ENCODE assay signal across 12 cellular contexts in genomic region chr15:59632714-59633113, GRCh38. TPM values are rescaled to one million over a fixed set of nuclear protein-coding genes. Genes with fewer than 3 reads are reported as not detected.
A peak's percentile ranks its signal among the peaks of the same experiment; 100 is the strongest.
DNase-seq lines count a peak whose midpoint lies in the region; ATAC-seq, FAIRE-seq and TF ChIP-seq lines count a peak whose summit lies in the region.
"Had no signal": no experiment of that assay in that cellular context is flagged by ENCODE, and none has a peak within 500 bp of the region (broad histone marks: within the 10 kb centered on the region; RNA-seq: fewer than 3 reads in every experiment).

No MANE protein-coding gene starts in this region.

- no peak overlapping the region for H3K4me2 ChIP-seq in Karpas-422 (ENCODE audit: low read depth, low read length, poor library complexity, severe bottlenecking)
- H3K4me2 ChIP-seq in astrocyte (ENCODE audit: low read length), result no peak overlapping the region

- WGBS in liver, result 71% methylated on average over 4 of the region's 4 CpGs

- H3K9me2 ChIP-seq in Karpas-422 (replicated peaks; ENCODE audit: insufficient read depth, low read length), result no peaks in the 10 kb centered on the region

- TF ChIP-seq RAD21 in liver (IDR thresholded peaks at IDR 0.05), result no peak

- H3K9me3 ChIP-seq in Karpas-422 (ENCODE audit: low read length), result no peaks in the 10 kb centered on the region
- H3K9me3 ChIP-seq in astrocyte (ENCODE audit: insufficient read depth, low read depth, low read length), result no peaks in the 10 kb centered on the region
- H3K9me3 ChIP-seq in liver (ENCODE audit: control insufficient read depth in 4 of 4, low read length in 3 of 4), result no peaks in the 10 kb centered on the region
- H3K9me3 ChIP-seq: esophagus muscularis mucosa, vagina had no signal

- H3K36me3 Mint-ChIP-seq in astrocyte (ENCODE audit: low read depth, unreplicated experiment), result no peaks in the 10 kb centered on the region

- H3K4me3 Mint-ChIP-seq in astrocyte (ENCODE audit: unreplicated experiment), result no peak overlapping the region

- H4K20me1 ChIP-seq in Karpas-422 (ENCODE audit: insufficient read depth, low read depth, low read length), result no peaks in the 10 kb centered on the region
- H4K20me1 ChIP-seq in astrocyte (ENCODE audit: insufficient read depth, low read length), result no peaks in the 10 kb centered on the region

- H3K27me3 ChIP-seq in Karpas-422 (ENCODE audit: low read length) (no peaks in the 10 kb centered on the region), astrocyte (ENCODE audit: insufficient read depth, low read length) (no peaks in the 10 kb centered on the region), liver (ENCODE audit: control insufficient read depth in 4 of 4, insufficient read depth in 4 of 4, low read length in 3 of 4) (no peaks in the 10 kb centered on the region)
- H3K27me3 ChIP-seq: esophagus muscularis mucosa, vagina had no signal

- no peaks in the 10 kb centered on the region for H3K9me3 Mint-ChIP-seq in astrocyte (ENCODE audit: unreplicated experiment)

- no peak overlapping the region for H2AFZ ChIP-seq in Karpas-422 (ENCODE audit: low read length)
- H2AFZ ChIP-seq in astrocyte (ENCODE audit: low read depth, low read length), result no peak overlapping the region

- H3K9ac ChIP-seq in Karpas-422 (ENCODE audit: low read length) (no peak overlapping the region), astrocyte (ENCODE audit: low read length) (no peak overlapping the region), liver (ENCODE audit: low read depth in 1 of 2, low read length in 2 of 2) (no peak overlapping the region)

- FAIRE-seq in D721Med (lab: Jason Lieb, UNC), result no peak
- FAIRE-seq in astrocyte (lab: Jason Lieb, UNC), result no peak
- FAIRE-seq: TTC549 had no signal

- no peaks in the 10 kb centered on the region for H3K27me3 Mint-ChIP-seq in astrocyte (ENCODE audit: low read depth, unreplicated experiment)

- no peak for DNase-seq in D721Med (ENCODE audit: insufficient read length, low spot score)
- DNase-seq in Karpas-422, result peak; percentile 49
- no peak for DNase-seq in astrocyte (ENCODE audit: low read depth)
- DNase-seq in stimulated activated naive CD8-positive, alpha-beta T cell treated with anti-CD3 and anti-CD28 coated beads, Interleukin-15, Interleukin-2, amounts not matched to agents 100 U/mL and 50 U/mL, for 24 hours, result no peak
- DNase-seq in NK-92 treated with Interleukin-12 subunit alpha and Interleukin-12 subunit beta, amount 100 ng/mL, for 24 hours (lab: John Stamatoyannopoulos, UW), result no peak
- DNase-seq: NCI-H1930 had no signal

- H3K4me3 ChIP-seq in Karpas-422 (ENCODE audit: low read length) (no peak overlapping the region), astrocyte (ENCODE audit: insufficient read depth, low read depth, low read length) (no peak overlapping the region), liver (ENCODE audit: low read depth in 1 of 3, low read length in 3 of 3) (no peak overlapping the region)
- H3K4me3 ChIP-seq: esophagus muscularis mucosa, vagina had no signal

- no peak overlapping the region for H3K27ac Mint-ChIP-seq in astrocyte (ENCODE audit: unreplicated experiment)

- ATAC-seq in GM19324 (IDR thresholded peaks at IDR 0.05; ENCODE audit: low FRiP score, unreplicated experiment) (no peak), HG03354 (IDR thresholded peaks at IDR 0.05; ENCODE audit: poor library complexity, severe bottlenecking, unreplicated experiment) (no peak)
- ATAC-seq in stimulated activated naive CD8-positive, alpha-beta T cell treated with anti-CD3 and anti-CD28 coated beads, Interleukin-15, Interleukin-2, amounts not matched to agents 100 U/mL and 50 U/mL, for 24 hours, result no peak

- H3K27ac ChIP-seq in Karpas-422 (ENCODE audit: low read length), result no peak overlapping the region
- H3K27ac ChIP-seq in astrocyte (ENCODE audit: low read depth, low read length), result no peak overlapping the region
- no peak overlapping the region for H3K27ac ChIP-seq in liver (ENCODE audit: low read depth in 1 of 2, low read length in 2 of 2)
- H3K27ac ChIP-seq: esophagus muscularis mucosa, vagina had no signal

- TF ChIP-seq CTCF in D721Med (IDR thresholded peaks at IDR 0.05; ENCODE audit: insufficient read depth, missing control alignments) (peak; percentile 22), astrocyte (IDR thresholded peaks at IDR 0.05; ENCODE audit: insufficient read depth, low read depth, low read length) (peak; percentile 15), liver (IDR thresholded peaks at IDR 0.05; ENCODE audit: low read depth, low read length, missing input control) (peak; percentile 8)

- no peaks in the 10 kb centered on the region for H3K4me1 Mint-ChIP-seq in astrocyte (ENCODE audit: low read depth, unreplicated experiment)

- H3K79me2 ChIP-seq in Karpas-422 (ENCODE audit: low read length) (no peaks in the 10 kb centered on the region), astrocyte (ENCODE audit: insufficient read depth, low read length) (no peaks in the 10 kb centered on the region)

- H3K4me1 ChIP-seq in Karpas-422 (ENCODE audit: low read length) (no peaks in the 10 kb centered on the region), astrocyte (ENCODE audit: insufficient read depth, low read length) (no peaks in the 10 kb centered on the region), liver (ENCODE audit: control insufficient read depth in 4 of 4, insufficient read depth in 4 of 4, low read length in 3 of 4) (no peaks in the 10 kb centered on the region)
- H3K4me1 ChIP-seq: vagina had no signal

- H3K36me3 ChIP-seq in Karpas-422 (ENCODE audit: insufficient read depth, low read length) (no peaks in the 10 kb centered on the region; the same call in 1 of the 2 replicates), astrocyte (ENCODE audit: insufficient read depth, low read length) (no peaks in the 10 kb centered on the region), liver (ENCODE audit: control insufficient read depth in 4 of 4, insufficient read depth in 3 of 4, low read depth in 1 of 4, low read length in 3 of 4) (no peaks in the 10 kb centered on the region)

TF ChIP-seq in liver, 16 proteins besides CTCF, POLR2A, EP300 and RAD21 (continues in another document):
- no peak for TF ChIP-seq FOXA1 (IDR thresholded peaks at IDR 0.05)
- TF ChIP-seq FOXA2 (IDR thresholded peaks at IDR 0.05), result no peak
- TF ChIP-seq EGR1 (IDR thresholded peaks at IDR 0.05; ENCODE audit: low read depth in 2 of 2), result no peak
- no peak for TF ChIP-seq HNF4G (IDR thresholded peaks at IDR 0.05)
- TF ChIP-seq RXRA (IDR thresholded peaks at IDR 0.05), result no peak
- TF ChIP-seq, protein P1, sequence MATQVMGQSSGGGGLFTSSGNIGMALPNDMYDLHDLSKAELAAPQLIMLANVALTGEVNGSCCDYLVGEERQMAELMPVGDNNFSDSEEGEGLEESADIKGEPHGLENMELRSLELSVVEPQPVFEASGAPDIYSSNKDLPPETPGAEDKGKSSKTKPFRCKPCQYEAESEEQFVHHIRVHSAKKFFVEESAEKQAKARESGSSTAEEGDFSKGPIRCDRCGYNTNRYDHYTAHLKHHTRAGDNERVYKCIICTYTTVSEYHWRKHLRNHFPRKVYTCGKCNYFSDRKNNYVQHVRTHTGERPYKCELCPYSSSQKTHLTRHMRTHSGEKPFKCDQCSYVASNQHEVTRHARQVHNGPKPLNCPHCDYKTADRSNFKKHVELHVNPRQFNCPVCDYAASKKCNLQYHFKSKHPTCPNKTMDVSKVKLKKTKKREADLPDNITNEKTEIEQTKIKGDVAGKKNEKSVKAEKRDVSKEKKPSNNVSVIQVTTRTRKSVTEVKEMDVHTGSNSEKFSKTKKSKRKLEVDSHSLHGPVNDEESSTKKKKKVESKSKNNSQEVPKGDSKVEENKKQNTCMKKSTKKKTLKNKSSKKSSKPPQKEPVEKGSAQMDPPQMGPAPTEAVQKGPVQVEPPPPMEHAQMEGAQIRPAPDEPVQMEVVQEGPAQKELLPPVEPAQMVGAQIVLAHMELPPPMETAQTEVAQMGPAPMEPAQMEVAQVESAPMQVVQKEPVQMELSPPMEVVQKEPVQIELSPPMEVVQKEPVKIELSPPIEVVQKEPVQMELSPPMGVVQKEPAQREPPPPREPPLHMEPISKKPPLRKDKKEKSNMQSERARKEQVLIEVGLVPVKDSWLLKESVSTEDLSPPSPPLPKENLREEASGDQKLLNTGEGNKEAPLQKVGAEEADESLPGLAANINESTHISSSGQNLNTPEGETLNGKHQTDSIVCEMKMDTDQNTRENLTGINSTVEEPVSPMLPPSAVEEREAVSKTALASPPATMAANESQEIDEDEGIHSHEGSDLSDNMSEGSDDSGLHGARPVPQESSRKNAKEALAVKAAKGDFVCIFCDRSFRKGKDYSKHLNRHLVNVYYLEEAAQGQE (IDR thresholded peaks at IDR 0.05), result no peak
- TF ChIP-seq, protein P2, sequence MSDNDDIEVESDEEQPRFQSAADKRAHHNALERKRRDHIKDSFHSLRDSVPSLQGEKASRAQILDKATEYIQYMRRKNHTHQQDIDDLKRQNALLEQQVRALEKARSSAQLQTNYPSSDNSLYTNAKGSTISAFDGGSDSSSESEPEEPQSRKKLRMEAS (IDR thresholded peaks at IDR 0.05), result no peak
- TF ChIP-seq NR2F2 (IDR thresholded peaks at IDR 0.05), result no peak
- no peak for TF ChIP-seq JUND (IDR thresholded peaks at IDR 0.05)
- TF ChIP-seq YY1 (IDR thresholded peaks at IDR 0.05), result no peak
- TF ChIP-seq, protein P3, sequence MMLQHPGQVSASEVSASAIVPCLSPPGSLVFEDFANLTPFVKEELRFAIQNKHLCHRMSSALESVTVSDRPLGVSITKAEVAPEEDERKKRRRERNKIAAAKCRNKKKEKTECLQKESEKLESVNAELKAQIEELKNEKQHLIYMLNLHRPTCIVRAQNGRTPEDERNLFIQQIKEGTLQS (IDR thresholded peaks at IDR 0.05), result no peak
- TF ChIP-seq SP1 (IDR thresholded peaks at IDR 0.05), result no peak
- TF ChIP-seq GABPA (IDR thresholded peaks at IDR 0.05 in 1 of 2, conservative IDR thresholded peaks at IDR 0.05 in 1 of 2), result no peak
- no peak for TF ChIP-seq HNF4A (conservative IDR thresholded peaks at IDR 0.05)
- TF ChIP-seq TAF1 (conservative IDR thresholded peaks at IDR 0.05), result no peak

RNA-seq across cellular contexts. Expression of gene GCNT3, which starts 21.1 kb away (rescaled TPM):
- total RNA-seq in Karpas-422 (2014; rRNA removed; shearing (Covaris generic); ENCODE audit: low replicate concordance), result not detected in 2 replicates
- total RNA-seq in astrocyte (1.3 and 1.8 TPM in 2 replicates), liver (under 1 TPM in 1 of 2 donors, not detected in 1; 0.37 TPM)
- under 1 TPM in 1 of 2 donors, not detected in 1; 0.14 TPM for polyA plus RNA-seq in liver

RNA-seq across cellular contexts. Expression of gene GTF2A2, which starts 24.6 kb away (rescaled TPM):
- 71.4 and 140 TPM in 2 replicates for total RNA-seq in Karpas-422 (2014; rRNA removed; shearing (Covaris generic); ENCODE audit: low replicate concordance)
- total RNA-seq in astrocyte, result 128 and 152 TPM in 2 replicates
- 10 to 100 TPM; 11.7 to 24.9 TPM for total RNA-seq in liver
- 100 to 1,000 TPM in 1 of 2 donors, 10 to 100 TPM in 1; 29.6 to 101 TPM for polyA plus RNA-seq in liver

RNA-seq across cellular contexts. Expression of gene BNIP2, which starts 56.4 kb away (rescaled TPM):
- 83.0 and 93.4 TPM in 2 replicates for total RNA-seq in Karpas-422 (2014; rRNA removed; shearing (Covaris generic); ENCODE audit: low replicate concordance)
- 67.1 and 73.1 TPM in 2 replicates for total RNA-seq in astrocyte
- total RNA-seq in liver, result 10 to 100 TPM; 32.4 to 73.6 TPM
- polyA plus RNA-seq in liver, result 10 to 100 TPM; 17.4 to 26.7 TPM
